In the genomic region with DNA sequence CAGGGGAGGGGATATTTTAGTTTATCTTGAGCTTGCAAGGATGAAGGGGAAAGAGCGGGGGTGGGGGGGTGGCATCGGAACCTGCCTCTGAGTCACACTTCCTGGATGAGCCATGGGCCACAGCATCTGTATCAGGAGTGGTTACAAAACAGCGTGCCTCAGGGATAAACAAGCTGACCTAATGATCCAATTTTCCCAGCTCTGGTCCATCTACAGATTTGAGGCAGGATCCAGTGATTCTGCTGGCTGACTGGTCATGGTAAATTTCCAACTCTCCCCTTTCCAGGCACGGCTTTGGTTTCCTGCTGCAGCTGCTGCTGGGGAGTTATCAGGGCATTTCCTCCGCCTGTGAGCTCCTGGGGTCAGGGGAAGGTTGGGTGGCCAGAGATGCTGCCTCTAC, we compare ENCODE assay signal across 8 cellular contexts. TPM values are rescaled to one million over a fixed set of nuclear protein-coding genes. Genes with fewer than 3 reads are reported as not detected.
DNase-seq lines count a peak whose midpoint lies in the region; ATAC-seq, FAIRE-seq and TF ChIP-seq lines count a peak whose summit lies in the region.

No MANE protein-coding gene starts in this region.

- H3K27me3 ChIP-seq in K562 (ENCODE audit: control insufficient read depth in 2 of 2, insufficient read depth in 2 of 2, low read length in 2 of 2): no peaks in the 10 kb centered on the region

- POLR2A ChIA-PET in K562 (lab: Yijun Ruan, JAX): interaction anchor here (0.6 to 1.7 kb wide), 3 partner anchors 9 to 344 kb away, joined by 3 to 4 read pairs (median 3); no protein-coding TSS in a partner anchor

- TF ChIP-seq POLR2A in K562 (conservative IDR thresholded peaks at IDR 0.05): no peak

- ATAC-seq in K562: no peak
- no peak for ATAC-seq in GM18868 (IDR thresholded peaks at IDR 0.05; ENCODE audit: unreplicated experiment)
- ATAC-seq in HG03025 (IDR thresholded peaks at IDR 0.05; ENCODE audit: low FRiP score, unreplicated experiment): no peak

- peaks cover 2% of the 10 kb centered on the region; the same call in 2 of the 3 replicates for H3K79me2 ChIP-seq in K562 (ENCODE audit: control insufficient read depth, insufficient read depth, low read length)

- WGBS in K562 (ENCODE audit: insufficient coverage, low coverage, missing lambda C conversion rate): 5% methylated on average over 5 of the region's 5 CpGs

- peaks cover 7% of the 10 kb centered on the region for H3K9me3 ChIP-seq in K562 (replicated peaks; ENCODE audit: control insufficient read depth, insufficient read depth, low read depth, low read length)

- FAIRE-seq in K562 (lab: Jason Lieb, UNC): peak; percentile 70

- H3K4me2 ChIP-seq in K562 (ENCODE audit: insufficient read depth, low read length): peak overlapping the region; percentile 56

- H3K4me1 ChIP-seq in K562 (replicated peaks in 1 of 2; ENCODE audit: control insufficient read depth in 2 of 2, insufficient read depth in 2 of 2, low read length in 2 of 2): peaks cover 25 to 26% of the 10 kb centered on the region in 2 experiments

- peak overlapping the region; percentile 36 to 77; a peak in 2 of 4 replicates for H3K9ac ChIP-seq in K562 (ENCODE audit: insufficient read depth in 1 of 2, low read depth in 2 of 2, low read length in 2 of 2)

- intact Hi-C loops in K562 (cut with micrococcal nuclease): no loop called here

- peak; percentile 58; the same call in 1 of the 2 replicates for TF ChIP-seq EP300 in K562 (IDR thresholded peaks at IDR 0.05; ENCODE audit: low read length)

- TF ChIP-seq CTCF in K562 (IDR thresholded peaks at IDR 0.05 in 2 of 3, conservative IDR thresholded peaks at IDR 0.05 in 1 of 3; ENCODE audit: insufficient read depth in 2 of 3, low read depth in 1 of 3, low read length in 3 of 3): no peak

- in situ Hi-C loops in K562 (cut with MboI): no loop called here

- BruUV-seq in K562 (replicated peaks; lab: Mats Ljungman, UMichigan): no TSS peak

- peaks cover 2% of the 10 kb centered on the region for H3K9me1 ChIP-seq in K562 (ENCODE audit: control insufficient read depth, insufficient read depth, low read length)

- peak overlapping the region; percentile 57 for H3K27ac ChIP-seq in K562 (ENCODE audit: extremely low read depth, low read depth, low read length)

- peak overlapping the region; percentile 86 for H2AFZ ChIP-seq in K562 (ENCODE audit: low read depth, low read length)

- no peaks in the 10 kb centered on the region for H4K20me1 ChIP-seq in K562 (replicated peaks; ENCODE audit: control insufficient read depth, insufficient read depth, low read length)

- peak; percentile 41 for DNase-seq in GDM1 (lab: John Stamatoyannopoulos, UW)
- DNase-seq in T follicular helper cell (ENCODE audit: low read depth): peak; percentile 51
- peak in 3 of 4 experiments; percentile 37 to 82 (median 75) for DNase-seq in K562 (ENCODE audit: extremely low read depth in 1 of 4, low spot score in 3 of 4)
- DNase-seq in myocyte (ENCODE audit: low read depth): peak; percentile 68
- DNase-seq in pons (ENCODE audit: low spot score): no peak
- DNase-seq in retina: no peak

- H3K4me3 ChIP-seq in K562: no peak overlapping the region

- CTCF ChIA-PET in K562 (lab: Yijun Ruan, JAX; ENCODE audit: low intra/inter-chr PET ratio): interaction anchor here (0.6 kb wide), 1 partner anchor 14 kb away, joined by 3 read pairs; no protein-coding TSS in a partner anchor

- TF ChIP-seq RAD21 in K562 (CRISPR knock-in tag; conservative IDR thresholded peaks at IDR 0.05 in 1 of 2, IDR thresholded peaks at IDR 0.05 in 1 of 2): no peak

- no peaks in the 10 kb centered on the region for H3K36me3 ChIP-seq in K562 (ENCODE audit: control insufficient read depth, insufficient read depth, low read length)

TF ChIP-seq in K562, 482 proteins besides CTCF, POLR2A, EP300 and RAD21 (continues in another document):
- peak; percentile 45 for TF ChIP-seq ELF1 (tag; IDR thresholded peaks at IDR 0.05)
- TF ChIP-seq JUND (IDR thresholded peaks at IDR 0.05; ENCODE audit: borderline replicate concordance, low read depth, low read length): peak; percentile 92
- TF ChIP-seq JUND (tag; IDR thresholded peaks at IDR 0.05; ENCODE audit: borderline replicate concordance, low read depth, low read length): peak; percentile 69; the same call in 1 of the 3 replicates
- TF ChIP-seq ZBTB7A (IDR thresholded peaks at IDR 0.05; ENCODE audit: borderline replicate concordance, control insufficient read depth, low read depth, low read length): peak; percentile 70; the same call in 1 of the 2 replicates
- 0 out of 2 replicates have a peak, but pooled peaks have one; percentile 7 for TF ChIP-seq TCF3 (CRISPR knock-in tag; IDR thresholded peaks at IDR 0.05)
- peak; percentile 52; the same call in 1 of the 2 replicates for TF ChIP-seq L3MBTL2 (IDR thresholded peaks at IDR 0.05)
- TF ChIP-seq KDM1A (IDR thresholded peaks at IDR 0.05): peak; percentile 49 to 65; a peak in 2 of 4 replicates
- 0 out of 2 replicates have a peak, but pooled peaks have one; percentile 23 for TF ChIP-seq TOE1 (IDR thresholded peaks at IDR 0.05; ENCODE audit: borderline replicate concordance)
- TF ChIP-seq TOE1 (CRISPR knock-in tag; IDR thresholded peaks at IDR 0.05; ENCODE audit: borderline replicate concordance, low read depth): no peak
- TF ChIP-seq ZSCAN29 (IDR thresholded peaks at IDR 0.05): no peak
- 0 out of 2 replicates have a peak, but pooled peaks have one; percentile 39 for TF ChIP-seq ETV1 (tag; conservative IDR thresholded peaks at IDR 0.05; ENCODE audit: low read depth)
- TF ChIP-seq CCNT2 (IDR thresholded peaks at IDR 0.05; ENCODE audit: borderline replicate concordance, extremely low read depth, insufficient read length, low read depth, low read length): peak; percentile 28
- peak; percentile 53 for TF ChIP-seq CBFA2T3 (IDR thresholded peaks at IDR 0.05)
- TF ChIP-seq STAT5B (CRISPR knock-in tag; IDR thresholded peaks at IDR 0.05): no peak
- TF ChIP-seq CBFA2T2 (conservative IDR thresholded peaks at IDR 0.05): peak; percentile 41; the same call in 1 of the 2 replicates
- TF ChIP-seq CTBP1 (IDR thresholded peaks at IDR 0.05; ENCODE audit: borderline replicate concordance): peak; percentile 65
- TF ChIP-seq, protein P1, sequence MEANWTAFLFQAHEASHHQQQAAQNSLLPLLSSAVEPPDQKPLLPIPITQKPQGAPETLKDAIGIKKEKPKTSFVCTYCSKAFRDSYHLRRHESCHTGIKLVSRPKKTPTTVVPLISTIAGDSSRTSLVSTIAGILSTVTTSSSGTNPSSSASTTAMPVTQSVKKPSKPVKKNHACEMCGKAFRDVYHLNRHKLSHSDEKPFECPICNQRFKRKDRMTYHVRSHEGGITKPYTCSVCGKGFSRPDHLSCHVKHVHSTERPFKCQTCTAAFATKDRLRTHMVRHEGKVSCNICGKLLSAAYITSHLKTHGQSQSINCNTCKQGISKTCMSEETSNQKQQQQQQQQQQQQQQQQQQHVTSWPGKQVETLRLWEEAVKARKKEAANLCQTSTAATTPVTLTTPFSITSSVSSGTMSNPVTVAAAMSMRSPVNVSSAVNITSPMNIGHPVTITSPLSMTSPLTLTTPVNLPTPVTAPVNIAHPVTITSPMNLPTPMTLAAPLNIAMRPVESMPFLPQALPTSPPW (CRISPR knock-in tag; IDR thresholded peaks at IDR 0.05): peak; percentile 58
- TF ChIP-seq PHB (CRISPR knock-in tag; IDR thresholded peaks at IDR 0.05): no peak
- TF ChIP-seq FOXK1 (CRISPR knock-in tag; IDR thresholded peaks at IDR 0.05; ENCODE audit: borderline replicate concordance): no peak
- TF ChIP-seq, protein P2, sequence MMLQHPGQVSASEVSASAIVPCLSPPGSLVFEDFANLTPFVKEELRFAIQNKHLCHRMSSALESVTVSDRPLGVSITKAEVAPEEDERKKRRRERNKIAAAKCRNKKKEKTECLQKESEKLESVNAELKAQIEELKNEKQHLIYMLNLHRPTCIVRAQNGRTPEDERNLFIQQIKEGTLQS (IDR thresholded peaks at IDR 0.05): peak; percentile 89
- TF ChIP-seq, protein P2 (CRISPR knock-in tag; conservative IDR thresholded peaks at IDR 0.05): no peak
- peak; percentile 62 to 70 for TF ChIP-seq FOXK2 (conservative IDR thresholded peaks at IDR 0.05 in 1 of 2, IDR thresholded peaks at IDR 0.05 in 1 of 2; ENCODE audit: low read depth in 2 of 2)
- TF ChIP-seq MYNN (IDR thresholded peaks at IDR 0.05): 0 out of 2 replicates have a peak, but pooled peaks have one; percentile 11
- no peak for TF ChIP-seq MYNN (CRISPR knock-in tag; IDR thresholded peaks at IDR 0.05)

RNA-seq across cellular contexts. Expression of a gene that starts 4.8 kb away (rescaled TPM):
- total RNA-seq in K562 (2011; cell fraction: chromatin; rRNA removed; ENCODE audit: low replicate concordance): 25.1 and 67.2 TPM in 2 replicates
- total RNA-seq in K562 (2011; cell fraction: nucleolus; rRNA removed): 37.1 and 44.9 TPM in 2 replicates
- 28.7 and 29.2 TPM in 2 replicates for total RNA-seq in K562 (2011; cell fraction: nucleoplasm; rRNA removed)
- total RNA-seq in K562 (2014; rRNA removed) (56.2 and 62.9 TPM in 2 replicates), K562 (2014; rRNA removed; fragmentation: Illumina TruSeq; extraction: Trizol) (9.5 and 10.9 TPM in 2 replicates), K562 (2015; rRNA removed; fragmentation: Illumina TruSeq; extraction: Trizol) (20.2 and 25.0 TPM in 2 replicates), K562 (2021) (61.5 and 65.5 TPM in 2 replicates), myocyte (91.6 and 102 TPM in 2 replicates)
- polyA plus RNA-seq in K562 (2011; rRNA removed) (23.9 and 48.2 TPM in 2 replicates), K562 (2014; fragmentation: Illumina TruSeq; extraction: Trizol) (36.5 and 74.6 TPM in 2 replicates), K562 (2014; fragmentation: Nextera tagmentation; extraction: Ambion mirVana) (1 to 10 TPM; 2.7 to 3.1 TPM), K562 (2014; rRNA removed) (41.0 and 44.2 TPM in 2 replicates)
- polyA plus RNA-seq in K562 (2011; cell fraction: cytosol; rRNA removed): 44.1 and 78.0 TPM in 2 replicates
- polyA plus RNA-seq in K562 (2011; cell fraction: nucleus; rRNA removed): 49.6 and 80.3 TPM in 2 replicates
- polyA plus RNA-seq in K562 (2012): 67.3 and 117 TPM in 2 replicates
- polyA minus RNA-seq in K562 (2011; rRNA and poly(A)+ RNA removed): 11.6 and 13.9 TPM in 2 replicates
- polyA minus RNA-seq in K562 (2011; cell fraction: cytosol; rRNA and poly(A)+ RNA removed): 32.4 and 46.1 TPM in 2 replicates
- polyA minus RNA-seq in K562 (2011; cell fraction: nucleus; rRNA and poly(A)+ RNA removed): 19.9 and 22.5 TPM in 2 replicates
- polyA plus RNA-seq in myocyte (2012): 53.4 TPM

Comparison
In these comparisons a context has a peak if more than half of its experiments do, and no peak if none do; other contexts are left out.
1. DNase-seq: peak in GDM1 (single experiment), T follicular helper cell (single experiment), K562 (3 of 4) and myocyte (single experiment); none in pons (single experiment) and retina (single experiment).